In genomic region chr2:36882532-36882931, GRCh38 we compare ENCODE assay signal across 17 cellular contexts.
A peak's percentile ranks its signal among the peaks of the same experiment; 100 is the strongest.
DNase-seq lines count a peak whose midpoint lies in the region; ATAC-seq, FAIRE-seq and TF ChIP-seq lines count a peak whose summit lies in the region.
"Had no signal": no experiment of that assay in that cellular context is flagged by ENCODE, and none has a peak within 500 bp of the region (broad histone marks: within the 10 kb centered on the region; RNA-seq: fewer than 3 reads in every experiment).

No MANE protein-coding gene starts in this region.

- peak; percentile 40 for FAIRE-seq in GM12891 (lab: Jason Lieb, UNC)
- FAIRE-seq: A549, GM12878 had no signal

- H3K9me3 Mint-ChIP-seq in neural crest cell: no peaks in the 10 kb centered on the region
- H3K9me3 Mint-ChIP-seq: CD4-positive, alpha-beta T cell; CD8-positive, alpha-beta T cell had no signal

- H3K27ac Mint-ChIP-seq in neural crest cell (ENCODE audit: unreplicated experiment): peak overlapping the region; percentile 71
- H3K27ac Mint-ChIP-seq: B cell; CD4-positive, alpha-beta T cell; CD8-positive, alpha-beta T cell had no signal

- intact Hi-C loops in left colon (cut with DNase I, micrococcal nuclease): no loop called here

- H3K4me3 Mint-ChIP-seq in neural crest cell: no peak overlapping the region
- H3K4me3 Mint-ChIP-seq: B cell; CD4-positive, alpha-beta T cell; CD8-positive, alpha-beta T cell had no signal

- peak; percentile 4 for DNase-seq in NK-92 treated with Interleukin-12 subunit alpha and Interleukin-12 subunit beta, amount 100 ng/mL, for 24 hours (lab: John Stamatoyannopoulos, UW)
- no peak for DNase-seq in NK-92 (lab: John Stamatoyannopoulos, UW; ENCODE audit: unreplicated experiment)
- no peak for DNase-seq in GM12891 (ENCODE audit: insufficient read length, low spot score)
- DNase-seq in left colon: no peak
- DNase-seq in neural crest cell (ENCODE audit: low read depth, low spot score): no peak
- no peak for DNase-seq in KBM-7
- DNase-seq: AML-193; Caco-2; Calu3; CD4-positive, alpha-beta T cell; CD8-positive, alpha-beta T cell; DMS79 treated with DMSO at 0.1 percent for 48 hours; GDM1 had no signal

- H3K27me3 Mint-ChIP-seq in neural crest cell (ENCODE audit: low read depth): no peaks in the 10 kb centered on the region
- H3K27me3 Mint-ChIP-seq: B cell; CD4-positive, alpha-beta T cell had no signal

- ATAC-seq in left colon (peak; percentile 21), HG03175 (IDR thresholded peaks at IDR 0.05; ENCODE audit: unreplicated experiment) (no peak)
- ATAC-seq: A549; CD8-positive, alpha-beta T cell; GM12878 had no signal

- no peaks in the 10 kb centered on the region for H3K4me1 Mint-ChIP-seq in neural crest cell
- H3K4me1 Mint-ChIP-seq: B cell had no signal

- in situ Hi-C loops in KBM-7 (cut with MboI; ENCODE audit: low pct_unique_long_range_greater_than_20kb, low sequenced_read_pairs): no loop called here

- TF ChIP-seq POLR2A in GM12891 (IDR thresholded peaks at IDR 0.05; ENCODE audit: low read depth, low read length): no peak

- no peak for TF ChIP-seq CTCF in neural crest cell (conservative IDR thresholded peaks at IDR 0.05)

- H3K36me3 Mint-ChIP-seq in neural crest cell (ENCODE audit: low read depth): peaks cover 4% of the 10 kb centered on the region

TF ChIP-seq in GM12891, 5 proteins besides CTCF, POLR2A, EP300 and RAD21:
- TF ChIP-seq POU2F2 (IDR thresholded peaks at IDR 0.05; ENCODE audit: low read depth, low read length) (no peak), SPI1 (IDR thresholded peaks at IDR 0.05; ENCODE audit: low read depth, low read length) (no peak), TAF1 (IDR thresholded peaks at IDR 0.05; ENCODE audit: low read depth, low read length) (no peak), PAX5 (IDR thresholded peaks at IDR 0.05; ENCODE audit: insufficient read depth, low read length, severe bottlenecking) (no peak), POLR2AphosphoS5 (IDR thresholded peaks at IDR 0.05; ENCODE audit: low read depth, low read length) (no peak)
